Comparison of ENCODE assay signal across 13 cellular contexts in genomic region chr2:113200236-113200635, GRCh38. TPM values are rescaled to one million over a fixed set of nuclear protein-coding genes. Genes with fewer than 3 reads are reported as not detected.
DNase-seq lines count a peak whose midpoint lies in the region; ATAC-seq and TF ChIP-seq lines count a peak whose summit lies in the region.
"Had no signal": no experiment of that assay in that cellular context is flagged by ENCODE, and none has a peak within 500 bp of the region (broad histone marks: within the 10 kb centered on the region; RNA-seq: fewer than 3 reads in every experiment).

No MANE protein-coding gene starts in this region.

- peak overlapping the region in 5 of 7 donors; percentile 10 to 87 (median 60) for H3K27ac Mint-ChIP-seq in CD4-positive, alpha-beta memory T cell
- H3K27ac Mint-ChIP-seq in naive thymus-derived CD8-positive, alpha-beta T cell, result peak overlapping the region in 9 of 10 donors; percentile 8 to 83 (median 49)

- DNase-seq in CD4-positive, alpha-beta memory T cell, result no peak
- DNase-seq in HEK293T (ENCODE audit: extremely low spot score) (peak; percentile 34), astrocyte of the spinal cord (ENCODE audit: low read depth, low spot score) (no peak), GDM1 (lab: John Stamatoyannopoulos, UW) (no peak)
- no peak for DNase-seq in naive thymus-derived CD8-positive, alpha-beta T cell
- DNase-seq in activated CD4-positive, CD25-positive, alpha-beta regulatory T cell treated with anti-CD3 and anti-CD28 coated beads, Interleukin-2, amount 50 U/mL, for 72 hours, result no peak
- DNase-seq: kidney, NCI-H1436 treated with DMSO at 0.1 percent for 48 hours, ovary had no signal

- H3K36me3 ChIP-seq in CD4-positive, alpha-beta memory T cell (ENCODE audit: insufficient read depth, low read length), result peaks cover 58% of the 10 kb centered on the region
- H3K36me3 ChIP-seq: ovary had no signal

- H3K4me1 ChIP-seq in CD4-positive, alpha-beta memory T cell (ENCODE audit: insufficient read depth, low read length), result peaks cover 18% of the 10 kb centered on the region

- peak; percentile 14 for TF ChIP-seq CTCF in astrocyte of the spinal cord (IDR thresholded peaks at IDR 0.05; ENCODE audit: low read depth, low read length)

- no peak overlapping the region for H3K4me3 Mint-ChIP-seq in CD4-positive, alpha-beta memory T cell
- H3K4me3 Mint-ChIP-seq in naive thymus-derived CD8-positive, alpha-beta T cell, result no peak overlapping the region

- peaks cover 29 to 67% of the 10 kb centered on the region in 2 donors for H3K36me3 Mint-ChIP-seq in CD4-positive, alpha-beta memory T cell
- H3K36me3 Mint-ChIP-seq in naive thymus-derived CD8-positive, alpha-beta T cell, result peaks cover 0 to 71% (median 12%) of the 10 kb centered on the region in 3 donors

- H3K27me3 Mint-ChIP-seq in CD4-positive, alpha-beta memory T cell, result no peaks in the 10 kb centered on the region
- no peaks in the 10 kb centered on the region for H3K27me3 Mint-ChIP-seq in naive thymus-derived CD8-positive, alpha-beta T cell

- no peak overlapping the region for H3K4me3 ChIP-seq in CD4-positive, alpha-beta memory T cell (ENCODE audit: low read length in 2 of 2)
- H3K4me3 ChIP-seq in astrocyte of the spinal cord (ENCODE audit: low read depth, low read length), result no peak overlapping the region
- H3K4me3 ChIP-seq: ovary had no signal

- peaks cover 0 to 1% (median 0%) of the 10 kb centered on the region in 8 donors for H3K9me3 Mint-ChIP-seq in CD4-positive, alpha-beta memory T cell
- H3K9me3 Mint-ChIP-seq in naive thymus-derived CD8-positive, alpha-beta T cell, result no peaks in the 10 kb centered on the region

- ATAC-seq in naive thymus-derived CD8-positive, alpha-beta T cell, result no peak
- ATAC-seq in GM19455 (IDR thresholded peaks at IDR 0.05; ENCODE audit: unreplicated experiment) (no peak), HG03457 (IDR thresholded peaks at IDR 0.05; ENCODE audit: unreplicated experiment) (no peak)
- ATAC-seq: Panc1 had no signal

- POLR2A ChIA-PET in CD4-positive, alpha-beta memory T cell (lab: Charles Lee; ENCODE audit: partially characterized antibody), result interaction anchor here (2.8 to 9.8 kb wide), 3 partner anchors 26 to 62 kb away, joined by 10 to 88 read pairs (median 48); partner anchors contain the start of gene PSD4
- POLR2A ChIA-PET in HEK293T (lab: Yijun Ruan, JAX), result no interaction called here
- POLR2A ChIA-PET in naive thymus-derived CD8-positive, alpha-beta T cell (lab: Charles Lee), result interaction anchor here (0.7 to 7.8 kb wide), 6 partner anchors 20 to 63 kb away, joined by 3 to 80 read pairs (median 24); partner anchors contain the start of gene PSD4

- no peaks in the 10 kb centered on the region for H3K27me3 ChIP-seq in CD4-positive, alpha-beta memory T cell (ENCODE audit: insufficient read depth, low read length)
- H3K27me3 ChIP-seq: ovary had no signal

- H3K27ac ChIP-seq in CD4-positive, alpha-beta memory T cell (ENCODE audit: low read depth, low read length), result no peak overlapping the region
- H3K27ac ChIP-seq: GM23248, ovary had no signal

- in situ Hi-C loops in astrocyte of the spinal cord (cut with HindIII; ENCODE audit: low sequenced_read_pairs), result no loop called here

- H3K4me1 Mint-ChIP-seq in CD4-positive, alpha-beta memory T cell, result peaks cover 14 to 38% (median 18%) of the 10 kb centered on the region in 4 donors
- H3K4me1 Mint-ChIP-seq in naive thymus-derived CD8-positive, alpha-beta T cell, result peaks cover 23 to 46% (median 36%) of the 10 kb centered on the region in 4 donors

- H3K9me3 ChIP-seq in CD4-positive, alpha-beta memory T cell (ENCODE audit: control insufficient read depth in 1 of 2, low read length in 2 of 2), result no peaks in the 10 kb centered on the region
- H3K9me3 ChIP-seq: ovary had no signal

- intact Hi-C loops in CD4-positive, alpha-beta memory T cell (cut with micrococcal nuclease), result loop anchor here (5.0 kb wide), 2 partner anchors 118 to 192 kb away; no protein-coding TSS in a partner anchor

- CTCF ChIA-PET in CD4-positive, alpha-beta memory T cell (lab: Charles Lee; ENCODE audit: partially characterized antibody), result interaction anchor here (0.8 to 18.2 kb wide), 12 partner anchors 13 to 190 kb away, joined by 3 to 662 read pairs (median 7); partner anchors contain the start of gene PSD4
- CTCF ChIA-PET in HEK293T (lab: Yijun Ruan, JAX), result interaction anchor here (0.6 to 5.5 kb wide), 5 partner anchors 17 to 406 kb away, joined by 3 to 62 read pairs (median 7); no protein-coding TSS in a partner anchor

TF ChIP-seq in HEK293T, 16 proteins besides CTCF, POLR2A, EP300 and RAD21:
- TF ChIP-seq FOXK2 (IDR thresholded peaks at IDR 0.05) (no peak), SUZ12 (IDR thresholded peaks at IDR 0.05) (no peak), FOXA1 (IDR thresholded peaks at IDR 0.05) (no peak), CTBP1 (IDR thresholded peaks at IDR 0.05; ENCODE audit: borderline replicate concordance) (no peak), TARDBP (IDR thresholded peaks at IDR 0.05) (no peak), SP1 (IDR thresholded peaks at IDR 0.05) (no peak), ELF4 (IDR thresholded peaks at IDR 0.05) (no peak), ZNF384 (IDR thresholded peaks at IDR 0.05) (no peak), LEF1 (IDR thresholded peaks at IDR 0.05; ENCODE audit: borderline replicate concordance) (no peak), FOXM1 (IDR thresholded peaks at IDR 0.05; ENCODE audit: borderline replicate concordance) (no peak), HDGF (IDR thresholded peaks at IDR 0.05; ENCODE audit: borderline replicate concordance) (no peak), L3MBTL2 (conservative IDR thresholded peaks at IDR 0.05) (no peak), ARNT (IDR thresholded peaks at IDR 0.05) (no peak), BHLHE40 (IDR thresholded peaks at IDR 0.05; ENCODE audit: borderline replicate concordance) (no peak), NFRKB (IDR thresholded peaks at IDR 0.05) (no peak), PKNOX1 (IDR thresholded peaks at IDR 0.05) (no peak)

RNA-seq across cellular contexts. Expression of gene PSD4, which starts 26.5 kb away (rescaled TPM):
- 100 to 1,000 TPM in 1 of 2 experiments, 10 to 100 TPM in 1; 100.0 to 101 TPM for total RNA-seq in CD4-positive, alpha-beta memory T cell
- 10 to 100 TPM; 11.9 to 32.8 TPM for polyA plus RNA-seq in CD4-positive, alpha-beta memory T cell
- total RNA-seq in naive thymus-derived CD8-positive, alpha-beta T cell, result 100 to 1,000 TPM; 118 to 124 TPM
- polyA plus RNA-seq in naive thymus-derived CD8-positive, alpha-beta T cell, result 10 to 100 TPM; 22.8 to 44.1 (median 29.9) TPM
